ENCODE assay signal across 8 cellular contexts in genomic region chr2:240561325-240561971, GRCh38. TPM values are rescaled to one million over a fixed set of nuclear protein-coding genes. Genes with fewer than 3 reads are reported as not detected.
DNase-seq lines count a peak whose midpoint lies in the region; ATAC-seq and TF ChIP-seq lines count a peak whose summit lies in the region.

No MANE protein-coding gene starts in this region.

- H2AFZ ChIP-seq in IMR-90 (replicated peaks; ENCODE audit: low read length, poor library complexity): peak overlapping the region; percentile 90

- H3K9me3 ChIP-seq in IMR-90 (ENCODE audit: control insufficient read depth, insufficient read depth, low read length) (no peaks in the 10 kb centered on the region), heart right ventricle (no peaks in the 10 kb centered on the region), gastrocnemius medialis (no peaks in the 10 kb centered on the region)

- peak overlapping the region; percentile 98 for H2AK9ac ChIP-seq in IMR-90 (replicated peaks; ENCODE audit: low read depth, low read length, poor library complexity)

- in situ Hi-C loops in IMR-90 (cut with MboI; ENCODE audit: low sequenced_read_pairs): no loop called here
- in situ Hi-C loops in gastrocnemius medialis (cut with MboI; ENCODE audit: low sequenced_read_pairs in 4 of 4): no loop called here

- H3K4me1 ChIP-seq in IMR-90 (ENCODE audit: control insufficient read depth, insufficient read depth, low read length) (peaks cover 22% of the 10 kb centered on the region), heart right ventricle (peaks cover 12 to 87% (median 54%) of the 10 kb centered on the region in 9 donors), gastrocnemius medialis (peaks cover 37 to 46% of the 10 kb centered on the region in 2 donors)

- dilution Hi-C loops in IMR-90 (cut with HindIII; ENCODE audit: low sequenced_read_pairs, unreplicated experiment): no loop called here

- peaks cover 72% of the 10 kb centered on the region for H3K4me1 Mint-ChIP-seq in activated CD4-positive, alpha-beta T cell treated with anti-CD3 and anti-CD28 coated beads, Interleukin-2, amount 10 ng/mL, durations not matched to agents 7 days and 5 days
- peaks cover 82% of the 10 kb centered on the region for H3K4me1 Mint-ChIP-seq in activated T-cell treated with anti-CD3 and anti-CD28 coated beads, Interleukin-2, amount 50 U/mL, for 4 hours (ENCODE audit: low read depth)

- peak overlapping the region; percentile 93 for H3K23ac ChIP-seq in IMR-90 (ENCODE audit: low read depth, low read length)

- H2BK15ac ChIP-seq in IMR-90 (ENCODE audit: low read depth, low read length): peak overlapping the region; percentile 49; the same call in 1 of the 3 replicates

- peak overlapping the region; percentile 82 for H2BK120ac ChIP-seq in IMR-90 (ENCODE audit: low read depth, low read length)

- H3K27ac ChIP-seq in IMR-90 (ENCODE audit: insufficient read depth, low read length): peak overlapping the region; percentile 84
- peak overlapping the region in 9 of 10 donors; percentile 81 to 100 (median 99) for H3K27ac ChIP-seq in heart right ventricle
- H3K27ac ChIP-seq in gastrocnemius medialis: peak overlapping the region; percentile 97 to 100 (median 100)

- peak overlapping the region; percentile 73 for H4K5ac ChIP-seq in IMR-90 (ENCODE audit: low read depth, low read length)

- H3K9ac ChIP-seq in IMR-90 (ENCODE audit: low read depth, low read length): peak overlapping the region; percentile 72

- DNase-seq in activated CD4-positive, alpha-beta T cell treated with anti-CD3 and anti-CD28 coated beads, Interleukin-2, amount 10 ng/mL, durations not matched to agents 7 days and 5 days: no peak
- no peak for DNase-seq in activated CD4-positive, alpha-beta T cell treated with anti-CD3 and anti-CD28 coated beads for 4 hours
- DNase-seq in IMR-90 (peak; percentile 91), heart right ventricle (no peak), gastrocnemius medialis (peak; percentile 1 to 23), DMS 273 treated with DMSO at 0.1 percent for 48 hours (lab: John Stamatoyannopoulos, UW) (no peak), NCI-H446 (lab: John Stamatoyannopoulos, UW) (no peak)
- DNase-seq in activated T-cell treated with anti-CD3 and anti-CD28 coated beads, Interleukin-2, amount 50 U/mL, for 4 hours: peak; percentile 9

- peak overlapping the region; percentile 69 for H4K91ac ChIP-seq in IMR-90 (ENCODE audit: insufficient read depth, low read depth, low read length)

- H3K79me1 ChIP-seq in IMR-90 (ENCODE audit: low read depth in 1 of 2, low read length in 2 of 2): peaks cover 27 to 62% of the 10 kb centered on the region in 2 experiments

- TF ChIP-seq CTCF in IMR-90 (conservative IDR thresholded peaks at IDR 0.05; ENCODE audit: low read depth, low read length) (no peak), heart right ventricle (IDR thresholded peaks at IDR 0.05) (no peak), gastrocnemius medialis (IDR thresholded peaks at IDR 0.05 in 4 of 5, conservative IDR thresholded peaks at IDR 0.05 in 1 of 5) (peak in 3 of 5 experiments; percentile 20 to 42 (median 29))

- no peaks in the 10 kb centered on the region for H3K27me3 Mint-ChIP-seq in activated CD4-positive, alpha-beta T cell treated with anti-CD3 and anti-CD28 coated beads, Interleukin-2, amount 10 ng/mL, durations not matched to agents 7 days and 5 days
- no peaks in the 10 kb centered on the region for H3K27me3 Mint-ChIP-seq in activated T-cell treated with anti-CD3 and anti-CD28 coated beads, Interleukin-2, amount 50 U/mL, for 4 hours (ENCODE audit: low read depth)

- peak overlapping the region; percentile 79 for H2AK5ac ChIP-seq in IMR-90 (ENCODE audit: low read depth, low read length)

- 0 out of 2 replicates have a peak, but pooled peaks have one; percentile 64 for TF ChIP-seq POLR2A in IMR-90 (IDR thresholded peaks at IDR 0.05; ENCODE audit: low read depth, low read length)
- no peak for TF ChIP-seq POLR2A in gastrocnemius medialis (IDR thresholded peaks at IDR 0.05)

- H3K18ac ChIP-seq in IMR-90 (ENCODE audit: low read depth, low read length): peak overlapping the region; percentile 87

- CTCF ChIA-PET in activated CD4-positive, alpha-beta T cell treated with anti-CD3 and anti-CD28 coated beads, Interleukin-2, amount 10 ng/mL, durations not matched to agents 7 days and 5 days (lab: Charles Lee): interaction anchor here (0.6 to 2.6 kb wide), 6 partner anchors 12 to 562 kb away, joined by 3 to 10 read pairs (median 4); partner anchors contain the start of gene CAPN10
- CTCF ChIA-PET in IMR-90 (lab: Yijun Ruan, JAX): interaction anchor here (0.7 kb wide), 1 partner anchor 901 kb away, joined by 3 read pairs; no protein-coding TSS in a partner anchor

- H3K14ac ChIP-seq in IMR-90 (replicated peaks; ENCODE audit: low read depth, low read length): peak overlapping the region; percentile 96

- H4K20me1 ChIP-seq in IMR-90 (ENCODE audit: insufficient read depth, low read length): peaks cover 20% of the 10 kb centered on the region

- H2BK5ac ChIP-seq in IMR-90 (ENCODE audit: low read depth, low read length, poor library complexity, severe bottlenecking): peak overlapping the region; percentile 96

- no peak overlapping the region for H2BK20ac ChIP-seq in IMR-90 (ENCODE audit: low read depth, low read length)

- BruUV-seq in IMR-90 (replicated peaks; lab: Mats Ljungman, UMichigan): TSS peak; percentile 87

- intact Hi-C loops in IMR-90 (cut with micrococcal nuclease) (loop anchor here (10.0 kb wide), 1 partner anchor 433 kb away; the partner anchor contains the start of gene SNED1), heart right ventricle (cut with DNase I) (loop anchor here in 1 of 10 donors (5.0 kb wide), 1 partner anchor 36 kb away; no protein-coding TSS in a partner anchor), gastrocnemius medialis (cut with DNase I; ENCODE audit: low total_unique reads) (loop anchor here (5.0 kb wide), 2 partner anchors 309 to 656 kb away; no protein-coding TSS in a partner anchor)

- TF ChIP-seq RAD21 in IMR-90 (IDR thresholded peaks at IDR 0.05; ENCODE audit: low read length): no peak

- ATAC-seq in IMR-90 (ENCODE audit: low read depth) (no peak; the same call in 1 of the 2 replicates), heart right ventricle (peak in 4 of 8 donors; percentile 1 to 11 (median 4)), gastrocnemius medialis (peak; percentile 1)
- ATAC-seq in activated T-cell treated with anti-CD3 and anti-CD28 coated beads, Interleukin-2, amount 50 U/mL, for 4 hours: no peak

- peak overlapping the region; percentile 79 for H3K4me3 Mint-ChIP-seq in activated CD4-positive, alpha-beta T cell treated with anti-CD3 and anti-CD28 coated beads, Interleukin-2, amount 10 ng/mL, durations not matched to agents 7 days and 5 days
- H3K4me3 Mint-ChIP-seq in activated T-cell treated with anti-CD3 and anti-CD28 coated beads, Interleukin-2, amount 50 U/mL, for 4 hours: peak overlapping the region; percentile 87

- peak overlapping the region; percentile 58 for H3K4me3 ChIP-seq in IMR-90 (ENCODE audit: insufficient read depth, low read depth, low read length)
- H3K4me3 ChIP-seq in heart right ventricle: peak overlapping the region; percentile 19 to 97 (median 86)
- peak overlapping the region; percentile 58 to 94 (median 82) for H3K4me3 ChIP-seq in gastrocnemius medialis

- peaks cover 30% of the 10 kb centered on the region for H3K9me1 ChIP-seq in IMR-90 (ENCODE audit: insufficient read depth, low read length)

- peak overlapping the region; percentile 96 for H3K4ac ChIP-seq in IMR-90 (ENCODE audit: low read depth, low read length)

- H3K4me2 ChIP-seq in IMR-90 (ENCODE audit: low read depth, low read length): peak overlapping the region; percentile 93

- H3K27ac Mint-ChIP-seq in activated CD4-positive, alpha-beta T cell treated with anti-CD3 and anti-CD28 coated beads, Interleukin-2, amount 10 ng/mL, durations not matched to agents 7 days and 5 days: peak overlapping the region; percentile 83

- WGBS in IMR-90 (ENCODE audit: extremely low coverage in 2 of 2, insufficient read length in 1 of 2), 2 experiments: 0% methylated on average over 5 of the region's 14 CpGs; no CpG with 5 or more reads in 1 of the 2 experiments
- WGBS in heart right ventricle, 2 donors: 21% methylated on average over 14 of the region's 14 CpGs

- H3K36me3 ChIP-seq in IMR-90 (ENCODE audit: control insufficient read depth, insufficient read depth, low read length): peaks cover 1% of the 10 kb centered on the region; the same call in 1 of the 2 replicates
- peaks cover 0 to 17% (median 0%) of the 10 kb centered on the region in 9 donors for H3K36me3 ChIP-seq in heart right ventricle
- no peaks in the 10 kb centered on the region for H3K36me3 ChIP-seq in gastrocnemius medialis

- no peaks in the 10 kb centered on the region for H3K27me3 ChIP-seq in IMR-90 (ENCODE audit: control insufficient read depth, insufficient read depth, low read length)
- no peaks in the 10 kb centered on the region for H3K27me3 ChIP-seq in heart right ventricle
- no peaks in the 10 kb centered on the region for H3K27me3 ChIP-seq in gastrocnemius medialis

- H3K56ac ChIP-seq in IMR-90 (ENCODE audit: extremely low read depth, insufficient read depth, low read length): peak overlapping the region; percentile 87

- H3K9me3 Mint-ChIP-seq in activated CD4-positive, alpha-beta T cell treated with anti-CD3 and anti-CD28 coated beads, Interleukin-2, amount 10 ng/mL, durations not matched to agents 7 days and 5 days: no peaks in the 10 kb centered on the region
- no peaks in the 10 kb centered on the region for H3K9me3 Mint-ChIP-seq in activated T-cell treated with anti-CD3 and anti-CD28 coated beads, Interleukin-2, amount 50 U/mL, for 4 hours

- H4K8ac ChIP-seq in IMR-90 (ENCODE audit: low read depth in 2 of 2, low read length in 2 of 2): peak overlapping the region; percentile 52 to 83

- POLR2A ChIA-PET in activated CD4-positive, alpha-beta T cell treated with anti-CD3 and anti-CD28 coated beads, Interleukin-2, amount 10 ng/mL, durations not matched to agents 7 days and 5 days (lab: Charles Lee): no interaction called here
- POLR2A ChIA-PET in IMR-90 (lab: Charles Lee; ENCODE audit: unreplicated experiment): no interaction called here

- peaks cover 62% of the 10 kb centered on the region for H3K36me3 Mint-ChIP-seq in activated CD4-positive, alpha-beta T cell treated with anti-CD3 and anti-CD28 coated beads, Interleukin-2, amount 10 ng/mL, durations not matched to agents 7 days and 5 days (ENCODE audit: low read depth)
- peaks cover 21% of the 10 kb centered on the region for H3K36me3 Mint-ChIP-seq in activated T-cell treated with anti-CD3 and anti-CD28 coated beads, Interleukin-2, amount 50 U/mL, for 4 hours (ENCODE audit: insufficient read depth)

RNA-seq across cellular contexts. Expression of gene DUSP28, which starts 1.3 kb away (rescaled TPM):
- 10 to 100 TPM in 1 of 2 experiments, 1 to 10 TPM in 1; 9.6 to 11.6 TPM for total RNA-seq in activated CD4-positive, alpha-beta T cell treated with anti-CD3 and anti-CD28 coated beads, Interleukin-2, amount 10 ng/mL, durations not matched to agents 7 days and 5 days
- 1.1 and 2.5 TPM in 2 replicates for total RNA-seq in IMR-90 (2012; rRNA removed)
- 3.3 TPM in 2 replicates for polyA plus RNA-seq in IMR-90 (2012; rRNA removed)
- 3.0 and 3.2 TPM in 2 replicates for polyA plus RNA-seq in IMR-90 (2012; cell fraction: cytosol; rRNA removed)
- 2.6 and 5.3 TPM in 2 replicates for polyA plus RNA-seq in IMR-90 (2012; cell fraction: nucleus; rRNA removed; ENCODE audit: low replicate concordance)
- total RNA-seq in activated T-cell treated with anti-CD3 and anti-CD28 coated beads, Interleukin-2, amount 50 U/mL, for 4 hours: 1 to 10 TPM; 5.7 to 6.1 (median 5.9) TPM
- 10 to 100 TPM; 10.6 to 22.1 (median 15.4) TPM for total RNA-seq in heart right ventricle
- 1 to 10 TPM; 4.7 to 7.3 TPM for polyA plus RNA-seq in heart right ventricle
- 10 to 100 TPM in 3 of 4 donors, 1 to 10 TPM in 1; 7.6 to 18.3 (median 13.2) TPM for total RNA-seq in gastrocnemius medialis

RNA-seq across cellular contexts. Expression of gene ANKMY1, which starts 3.7 kb away (rescaled TPM):
- 10 to 100 TPM; 38.5 to 39.5 TPM for total RNA-seq in activated CD4-positive, alpha-beta T cell treated with anti-CD3 and anti-CD28 coated beads, Interleukin-2, amount 10 ng/mL, durations not matched to agents 7 days and 5 days
- total RNA-seq in IMR-90 (2012; rRNA removed): 2.9 and 3.3 TPM in 2 replicates
- 4.1 and 5.5 TPM in 2 replicates for polyA plus RNA-seq in IMR-90 (2012; rRNA removed)
- polyA plus RNA-seq in IMR-90 (2012; cell fraction: cytosol; rRNA removed): 2.3 and 2.6 TPM in 2 replicates
- 16.4 and 17.5 TPM in 2 replicates for polyA plus RNA-seq in IMR-90 (2012; cell fraction: nucleus; rRNA removed; ENCODE audit: low replicate concordance)
- 10 to 100 TPM; 15.7 to 17.2 (median 15.8) TPM for total RNA-seq in activated T-cell treated with anti-CD3 and anti-CD28 coated beads, Interleukin-2, amount 50 U/mL, for 4 hours
- 1 to 10 TPM; 3.8 to 7.8 (median 5.3) TPM for total RNA-seq in heart right ventricle
- polyA plus RNA-seq in heart right ventricle: 10 to 100 TPM in 1 of 2 donors, 1 to 10 TPM in 1; 1.9 to 15.6 TPM
- 1 to 10 TPM; 3.3 to 9.0 (median 5.6) TPM for total RNA-seq in gastrocnemius medialis

RNA-seq across cellular contexts. Expression of gene RNPEPL1, which starts 6.8 kb away (rescaled TPM):
- 100 to 1,000 TPM; 118 to 122 TPM for total RNA-seq in activated CD4-positive, alpha-beta T cell treated with anti-CD3 and anti-CD28 coated beads, Interleukin-2, amount 10 ng/mL, durations not matched to agents 7 days and 5 days
- total RNA-seq in IMR-90 (2012; rRNA removed): 3.8 and 3.9 TPM in 2 replicates
- polyA plus RNA-seq in IMR-90 (2012; rRNA removed): 15.9 and 18.7 TPM in 2 replicates
- 10.5 and 25.6 TPM in 2 replicates for polyA plus RNA-seq in IMR-90 (2012; cell fraction: cytosol; rRNA removed)
- polyA plus RNA-seq in IMR-90 (2012; cell fraction: nucleus; rRNA removed; ENCODE audit: low replicate concordance): 31.4 and 92.4 TPM in 2 replicates
- 10 to 100 TPM; 40.9 to 46.0 (median 42.9) TPM for total RNA-seq in activated T-cell treated with anti-CD3 and anti-CD28 coated beads, Interleukin-2, amount 50 U/mL, for 4 hours
- 100 to 1,000 TPM in 2 of 10 donors, 10 to 100 TPM in 8; 62.8 to 116 (median 73.3) TPM for total RNA-seq in heart right ventricle
- polyA plus RNA-seq in heart right ventricle: 100 to 1,000 TPM in 1 of 2 donors, 10 to 100 TPM in 1; 76.7 to 247 TPM
- 100 to 1,000 TPM in 2 of 4 donors, 10 to 100 TPM in 2; 31.9 to 124 (median 99.6) TPM for total RNA-seq in gastrocnemius medialis

RNA-seq across cellular contexts. Expression of gene CAPN10, which starts 25.1 kb away (rescaled TPM):
- 10 to 100 TPM; 40.5 to 58.6 TPM for total RNA-seq in activated CD4-positive, alpha-beta T cell treated with anti-CD3 and anti-CD28 coated beads, Interleukin-2, amount 10 ng/mL, durations not matched to agents 7 days and 5 days
- 5.6 and 6.3 TPM in 2 replicates for total RNA-seq in IMR-90 (2012; rRNA removed)
- 20.9 and 27.4 TPM in 2 replicates for polyA plus RNA-seq in IMR-90 (2012; rRNA removed)
- polyA plus RNA-seq in IMR-90 (2012; cell fraction: cytosol; rRNA removed): 11.6 and 19.3 TPM in 2 replicates
- 72.5 and 181 TPM in 2 replicates for polyA plus RNA-seq in IMR-90 (2012; cell fraction: nucleus; rRNA removed; ENCODE audit: low replicate concordance)
- 10 to 100 TPM; 38.2 to 43.4 (median 41.1) TPM for total RNA-seq in activated T-cell treated with anti-CD3 and anti-CD28 coated beads, Interleukin-2, amount 50 U/mL, for 4 hours
- total RNA-seq in heart right ventricle: 10 to 100 TPM; 16.8 to 73.8 (median 21.0) TPM
- polyA plus RNA-seq in heart right ventricle: 10 to 100 TPM; 19.1 to 89.5 TPM
- 10 to 100 TPM in 1 of 4 donors, 1 to 10 TPM in 3; 6.8 to 12.2 (median 7.5) TPM for total RNA-seq in gastrocnemius medialis

Comparison
In these comparisons a context has a peak if more than half of its experiments do, and no peak if none do; other contexts are left out.
1. DNase-seq: peak in IMR-90 (single experiment), activated T-cell treated with anti-CD3 and anti-CD28 coated beads, Interleukin-2, amount 50 U/mL, for 4 hours (single experiment) and gastrocnemius medialis (2 of 2); none in activated CD4-positive, alpha-beta T cell treated with anti-CD3 and anti-CD28 coated beads, Interleukin-2, amount 10 ng/mL, durations not matched to agents 7 days and 5 days (single experiment), activated CD4-positive, alpha-beta T cell treated with anti-CD3 and anti-CD28 coated beads for 4 hours (0 of 2), heart right ventricle (0 of 2), DMS 273 treated with DMSO at 0.1 percent for 48 hours (single experiment) and NCI-H446 (0 of 2).
2. ATAC-seq: peak in gastrocnemius medialis (2 of 2); none in IMR-90 (single experiment) and activated T-cell treated with anti-CD3 and anti-CD28 coated beads, Interleukin-2, amount 50 U/mL, for 4 hours (0 of 2).
3. CTCF ChIP-seq: peak in gastrocnemius medialis (3 of 5); none in IMR-90 (single experiment) and heart right ventricle (0 of 9).
4. Peak in every context shown above with its lines, with median percentiles within 50 percentile points of each other: H3K27ac ChIP-seq and H3K4me3 ChIP-seq.